ENCODE assay signal across 1 cellular context in genomic region chr19:56595548-56595899, GRCh38.
TF ChIP-seq lines count a peak whose summit lies in the region.

No MANE protein-coding gene starts in this region.

TF ChIP-seq in IMR-90, 13 proteins besides CTCF, POLR2A, EP300 and RAD21:
- TF ChIP-seq RCOR1 (IDR thresholded peaks at IDR 0.05; ENCODE audit: insufficient replicate concordance, low read length) (no peak), MAFK (IDR thresholded peaks at IDR 0.05; ENCODE audit: low read depth, low read length) (no peak), CHD1 (IDR thresholded peaks at IDR 0.05; ENCODE audit: low read depth, low read length) (no peak), CEBPB (IDR thresholded peaks at IDR 0.05; ENCODE audit: low read depth, low read length) (no peak), BHLHE40 (IDR thresholded peaks at IDR 0.05; ENCODE audit: low read depth, low read length) (no peak)
